In the genomic region with DNA sequence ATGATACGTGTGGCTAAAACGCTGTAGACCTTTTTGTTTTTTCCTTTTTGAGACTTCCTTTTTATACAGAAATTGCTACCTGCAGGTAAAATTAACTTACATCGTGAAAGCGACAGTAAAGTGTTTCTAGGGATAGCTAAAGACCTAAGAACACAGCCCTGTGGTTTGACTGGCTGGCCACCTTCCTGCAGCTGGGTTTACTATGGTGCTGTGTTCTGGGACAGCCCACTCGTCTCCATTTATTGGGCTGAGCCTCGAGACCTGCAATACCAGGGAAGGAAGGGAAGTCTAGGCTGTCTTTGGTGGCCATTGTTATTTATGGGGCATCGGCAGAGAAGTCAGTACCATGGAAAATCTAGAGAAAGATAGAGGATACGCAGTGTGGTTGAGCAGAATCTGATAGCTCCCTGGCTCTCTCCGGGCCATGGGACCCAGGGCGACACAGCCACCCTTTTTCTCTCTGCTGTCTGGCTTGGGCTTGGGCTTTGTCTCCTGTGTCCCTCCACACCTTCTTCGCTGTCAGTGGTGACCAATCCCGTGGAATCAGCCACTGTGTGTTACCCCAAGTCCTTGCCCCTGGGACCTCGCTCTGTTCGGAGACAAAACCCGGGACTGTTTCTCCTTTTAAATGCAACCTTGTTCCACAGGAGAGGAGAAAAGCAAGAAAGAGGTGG, we compare ENCODE assay signal across 12 cellular contexts. TPM values are rescaled to one million over a fixed set of nuclear protein-coding genes. Genes with fewer than 3 reads are reported as not detected.
DNase-seq lines count a peak whose midpoint lies in the region; ATAC-seq and TF ChIP-seq lines count a peak whose summit lies in the region.
"Had no signal": no experiment of that assay in that cellular context is flagged by ENCODE, and none has a peak within 500 bp of the region (broad histone marks: within the 10 kb centered on the region; RNA-seq: fewer than 3 reads in every experiment).

No MANE protein-coding gene starts in this region.

- intact Hi-C loops in thyroid gland (cut with DNase I), result no loop called here
- intact Hi-C loops in naive thymus-derived CD4-positive, alpha-beta T cell (cut with micrococcal nuclease), result no loop called here

- no peak overlapping the region for H3K4me3 ChIP-seq in coronary artery
- H3K4me3 ChIP-seq in mucosa of stomach (ENCODE audit: low read length), result no peak overlapping the region
- no peak overlapping the region for H3K4me3 ChIP-seq in thyroid gland (replicated peaks in 1 of 3)
- H3K4me3 ChIP-seq in naive thymus-derived CD4-positive, alpha-beta T cell (ENCODE audit: low read length), result no peak overlapping the region

- peaks cover 84% of the 10 kb centered on the region for H3K4me1 Mint-ChIP-seq in T-helper 2 cell treated with Interferon-gamma antibody and Interleukin-4, amounts not matched to agents 5 μg/mL and 100 μg/mL, for 36 hours (ENCODE audit: low read depth)
- peaks cover 33 to 86% (median 51%) of the 10 kb centered on the region in 7 donors for H3K4me1 Mint-ChIP-seq in naive thymus-derived CD4-positive, alpha-beta T cell

- H3K36me3 ChIP-seq in mucosa of stomach (ENCODE audit: control insufficient read depth, insufficient read depth, low read length), result no peaks in the 10 kb centered on the region
- H3K36me3 ChIP-seq in thyroid gland, result peaks cover 0 to 5% of the 10 kb centered on the region in 2 donors
- no peaks in the 10 kb centered on the region for H3K36me3 ChIP-seq in naive thymus-derived CD4-positive, alpha-beta T cell (ENCODE audit: control insufficient read depth in 2 of 3, insufficient read depth in 3 of 3, low read length in 3 of 3)

- no peak for DNase-seq in T-helper 2 cell treated with Interferon-gamma antibody and Interleukin-4, amounts not matched to agents 5 μg/mL and 100 μg/mL, for 36 hours (ENCODE audit: low spot score)
- DNase-seq in T-helper 2 cell (no peak), coronary artery (ENCODE audit: low spot score) (no peak), thyroid gland (no peak), D341Med (ENCODE audit: low spot score) (no peak)
- DNase-seq in naive thymus-derived CD4-positive, alpha-beta T cell, result no peak
- DNase-seq: 8988T; NCI-H1694; stimulated activated CD4-positive, alpha-beta T cell treated with anti-CD3 and anti-CD28 coated beads, Interleukin-12 subunit alpha, Interleukin-12 subunit beta, amount 100 ng/mL, for 4 hours had no signal

- no peak for TF ChIP-seq POLR2A in thyroid gland (IDR thresholded peaks at IDR 0.05)

- H3K27ac ChIP-seq in coronary artery (peak overlapping the region; percentile 90 to 92), thyroid gland (peak overlapping the region in 2 of 3 donors; percentile 14 to 98)
- no peak overlapping the region for H3K27ac ChIP-seq in naive thymus-derived CD4-positive, alpha-beta T cell (ENCODE audit: low read depth, low read length)

- no peak overlapping the region for H3K4me3 Mint-ChIP-seq in T-helper 2 cell treated with Interferon-gamma antibody and Interleukin-4, amounts not matched to agents 5 μg/mL and 100 μg/mL, for 36 hours
- H3K4me3 Mint-ChIP-seq in naive thymus-derived CD4-positive, alpha-beta T cell, result no peak overlapping the region

- CTCF ChIA-PET in naive thymus-derived CD4-positive, alpha-beta T cell (lab: Charles Lee), result no interaction called here

- no peaks in the 10 kb centered on the region for H3K27me3 ChIP-seq in mucosa of stomach (ENCODE audit: control insufficient read depth, insufficient read depth, low read length)
- H3K27me3 ChIP-seq in thyroid gland, result no peaks in the 10 kb centered on the region
- H3K27me3 ChIP-seq in naive thymus-derived CD4-positive, alpha-beta T cell (ENCODE audit: control insufficient read depth in 2 of 2, insufficient read depth in 2 of 2, low read length in 2 of 2), result peaks cover 0 to 3% of the 10 kb centered on the region in 2 donors

- H3K27ac Mint-ChIP-seq in T-helper 2 cell treated with Interferon-gamma antibody and Interleukin-4, amounts not matched to agents 5 μg/mL and 100 μg/mL, for 36 hours, result peak overlapping the region; percentile 51
- H3K27ac Mint-ChIP-seq in naive thymus-derived CD4-positive, alpha-beta T cell, result peak overlapping the region in 1 of 9 donors; percentile 39

- H3K36me3 Mint-ChIP-seq in T-helper 2 cell treated with Interferon-gamma antibody and Interleukin-4, amounts not matched to agents 5 μg/mL and 100 μg/mL, for 36 hours (ENCODE audit: low read depth), result peaks cover 44% of the 10 kb centered on the region
- peaks cover 3 to 40% (median 22%) of the 10 kb centered on the region in 5 donors for H3K36me3 Mint-ChIP-seq in naive thymus-derived CD4-positive, alpha-beta T cell

- no peak for ATAC-seq in naive thymus-derived CD4-positive, alpha-beta T cell
- no peak for ATAC-seq in HG03378 (IDR thresholded peaks at IDR 0.05; ENCODE audit: unreplicated experiment)
- ATAC-seq: activated CD4-positive, CD25-positive, alpha-beta regulatory T cell treated with anti-CD3 and anti-CD28 coated beads, Interleukin-2, amount 50 U/mL, for 24 hours had no signal

- peak overlapping the region; percentile 27 for H3K9ac ChIP-seq in mucosa of stomach (ENCODE audit: low read length)

- no peak for TF ChIP-seq CTCF in coronary artery (IDR thresholded peaks at IDR 0.05)
- no peak for TF ChIP-seq CTCF in thyroid gland (IDR thresholded peaks at IDR 0.05)

- 85 to 89% methylated on average over 15 of the region's 15 CpGs for WGBS in thyroid gland, 2 donors

- POLR2A ChIA-PET in naive thymus-derived CD4-positive, alpha-beta T cell (lab: Charles Lee), result no interaction called here

- H3K9me3 ChIP-seq in mucosa of stomach (ENCODE audit: control insufficient read depth, low read length), result no peaks in the 10 kb centered on the region
- H3K9me3 ChIP-seq in thyroid gland, result no peaks in the 10 kb centered on the region
- no peaks in the 10 kb centered on the region for H3K9me3 ChIP-seq in naive thymus-derived CD4-positive, alpha-beta T cell (ENCODE audit: control insufficient read depth in 2 of 3, low read length in 3 of 3)

- H3K4me1 ChIP-seq in mucosa of stomach (ENCODE audit: control insufficient read depth, insufficient read depth, low read length), result peaks cover 78% of the 10 kb centered on the region
- peaks cover 40 to 75% of the 10 kb centered on the region in 2 donors for H3K4me1 ChIP-seq in thyroid gland
- H3K4me1 ChIP-seq in naive thymus-derived CD4-positive, alpha-beta T cell (ENCODE audit: control insufficient read depth in 2 of 2, insufficient read depth in 2 of 2, low read length in 2 of 2), result peaks cover 0 to 85% of the 10 kb centered on the region in 2 donors

- H3K27me3 Mint-ChIP-seq in T-helper 2 cell treated with Interferon-gamma antibody and Interleukin-4, amounts not matched to agents 5 μg/mL and 100 μg/mL, for 36 hours (ENCODE audit: low read depth), result no peaks in the 10 kb centered on the region
- H3K27me3 Mint-ChIP-seq in naive thymus-derived CD4-positive, alpha-beta T cell, result no peaks in the 10 kb centered on the region

- H3K9me3 Mint-ChIP-seq in T-helper 2 cell treated with Interferon-gamma antibody and Interleukin-4, amounts not matched to agents 5 μg/mL and 100 μg/mL, for 36 hours, result peaks cover 5% of the 10 kb centered on the region
- H3K9me3 Mint-ChIP-seq in naive thymus-derived CD4-positive, alpha-beta T cell, result peaks cover 0 to 3% (median 0%) of the 10 kb centered on the region in 11 donors

RNA-seq across cellular contexts. Expression of gene ACTN4, which starts 30.9 kb away (rescaled TPM):
- total RNA-seq in thyroid gland, result 100 to 1,000 TPM; 191 to 479 (median 365) TPM
- 100 to 1,000 TPM in 2 of 5 experiments, 10 to 100 TPM in 3; 49.2 to 355 (median 54.4) TPM for total RNA-seq in naive thymus-derived CD4-positive, alpha-beta T cell
- polyA plus RNA-seq in naive thymus-derived CD4-positive, alpha-beta T cell, result 1 to 10 TPM; 2.8 to 3.9 TPM

RNA-seq across cellular contexts. Expression of gene EIF3K, which starts 59.4 kb away (rescaled TPM):
- 100 to 1,000 TPM; 205 to 504 (median 440) TPM for total RNA-seq in thyroid gland
- 100 to 1,000 TPM; 294 to 405 (median 337) TPM for total RNA-seq in naive thymus-derived CD4-positive, alpha-beta T cell
- polyA plus RNA-seq in naive thymus-derived CD4-positive, alpha-beta T cell, result 100 to 1,000 TPM; 424 to 437 TPM
